19 cellular contexts compared by ENCODE assay signal in the genomic region with DNA sequence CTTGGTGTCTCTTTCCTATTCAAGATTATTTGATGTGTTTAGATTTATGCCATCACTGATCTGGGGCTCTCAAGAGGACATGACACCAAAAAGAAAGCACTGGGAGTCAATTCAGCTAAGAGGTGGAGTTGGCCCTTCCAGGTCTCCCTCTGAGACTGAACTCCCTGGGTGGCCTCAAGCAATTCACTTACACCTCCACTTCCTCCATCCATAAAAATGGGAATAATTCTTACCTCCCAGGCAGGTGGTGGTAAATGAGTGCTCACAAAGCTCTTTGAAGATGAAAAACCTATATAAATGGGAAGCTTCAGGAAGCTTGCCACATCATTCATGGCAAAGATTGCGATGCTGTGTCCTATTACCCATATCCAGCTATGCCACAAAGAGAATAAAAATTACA.
"Had no signal": no experiment of that assay in that cellular context is flagged by ENCODE, and none has a peak within 500 bp of the region (broad histone marks: within the 10 kb centered on the region; RNA-seq: fewer than 3 reads in every experiment).

No MANE protein-coding gene starts in this region.

- H3K36me3 Mint-ChIP-seq: WTC11 had no signal

- H3K4me1 ChIP-seq: breast epithelium, upper lobe of right lung had no signal

- H3K9me3 ChIP-seq: breast epithelium, lower lobe of right lung, spleen, upper lobe of right lung had no signal

- H3K4me3 Mint-ChIP-seq: nephron progenitor cell; stimulated activated naive B cell treated with anti-CD40 and anti-IgM and Interleukin-4, amounts not matched to agents 10 μg/mL and 1 μg/mL and 100 μg/mL, for 72 hours; T-helper 2 cell treated with Interferon-gamma antibody and Interleukin-4, amounts not matched to agents 5 μg/mL and 100 μg/mL, for 36 hours; WTC11 had no signal

- H3K9me3 Mint-ChIP-seq: activated T-helper 2 cell treated with anti-CD3 and anti-CD28 coated beads, Interferon-gamma antibody, Interleukin-2, Interleukin-4, amounts not matched to agents 10 μg/mL and 5 μg/mL and 100 μg/mL, durations not matched to agents 14 hours and 24 hours and 36 hours; nephron progenitor cell; stimulated activated naive B cell treated with anti-CD40 and anti-IgM and Interleukin-4, amounts not matched to agents 10 μg/mL and 1 μg/mL and 100 μg/mL, for 72 hours; T-helper 2 cell treated with Interferon-gamma antibody and Interleukin-4, amounts not matched to agents 5 μg/mL and 100 μg/mL, for 36 hours; WTC11 had no signal

- ATAC-seq: left colon; lower lobe of right lung; stimulated activated naive B cell treated with anti-CD40 and anti-IgM and Interleukin-4, amounts not matched to agents 10 μg/mL and 1 μg/mL and 100 μg/mL, for 72 hours; upper lobe of right lung; WTC11 had no signal

- H3K4me3 ChIP-seq: breast epithelium, hepatocyte, lower lobe of right lung, spleen, upper lobe of right lung had no signal

- H3K27ac ChIP-seq: breast epithelium, hepatocyte, lower lobe of right lung, spleen, upper lobe of right lung had no signal

- H3K27me3 Mint-ChIP-seq: stimulated activated naive B cell treated with anti-CD40 and anti-IgM and Interleukin-4, amounts not matched to agents 10 μg/mL and 1 μg/mL and 100 μg/mL, for 72 hours had no signal

- H3K27ac Mint-ChIP-seq: activated T-helper 2 cell treated with anti-CD3 and anti-CD28 coated beads, Interferon-gamma antibody, Interleukin-2, Interleukin-4, amounts not matched to agents 10 μg/mL and 5 μg/mL and 100 μg/mL, durations not matched to agents 14 hours and 24 hours and 36 hours; nephron progenitor cell; stimulated activated naive B cell treated with anti-CD40 and anti-IgM and Interleukin-4, amounts not matched to agents 10 μg/mL and 1 μg/mL and 100 μg/mL, for 72 hours; T-helper 2 cell treated with Interferon-gamma antibody and Interleukin-4, amounts not matched to agents 5 μg/mL and 100 μg/mL, for 36 hours; WTC11 had no signal

- H3K4me1 Mint-ChIP-seq: stimulated activated naive B cell treated with anti-CD40 and anti-IgM and Interleukin-4, amounts not matched to agents 10 μg/mL and 1 μg/mL and 100 μg/mL, for 72 hours had no signal

- H3K36me3 ChIP-seq: breast epithelium, lower lobe of right lung, spleen, upper lobe of right lung had no signal

- DNase-seq: activated CD4-positive, alpha-beta T cell treated with anti-CD3 and anti-CD28 coated beads for 4 hours; activated naive CD4-positive, alpha-beta T cell treated with Interleukin-2 at 50 U/mL for 16 hours; cerebellar nuclear complex; cortex of kidney; left colon; lower lobe of right lung; nephron progenitor cell; nucleus accumbens; retina; spleen; stimulated activated CD4-positive, alpha-beta T cell treated with anti-CD3 and anti-CD28 coated beads, Interleukin-4, amount 100 ng/mL, for 4 hours; stimulated activated naive B cell treated with anti-CD40 and anti-IgM and Interleukin-4, amounts not matched to agents 10 μg/mL and 1 μg/mL and 100 μg/mL, for 72 hours; SW 1271; upper lobe of right lung had no signal
